In genomic region chr1:234613992-234614584, GRCh38 we compare ENCODE assay signal across 8 cellular contexts. TPM values are rescaled to one million over a fixed set of nuclear protein-coding genes. Genes with fewer than 3 reads are reported as not detected.
DNase-seq lines count a peak whose midpoint lies in the region; ATAC-seq and TF ChIP-seq lines count a peak whose summit lies in the region.

No MANE protein-coding gene starts in this region.

- H3K27me3 Mint-ChIP-seq in brain = peaks cover 8% of the 10 kb centered on the region
- no peaks in the 10 kb centered on the region for H3K27me3 Mint-ChIP-seq in mesothelial cell of epicardium (ENCODE audit: low read depth)

- H3K36me3 Mint-ChIP-seq in brain = no peaks in the 10 kb centered on the region
- H3K36me3 Mint-ChIP-seq in mesothelial cell of epicardium = no peaks in the 10 kb centered on the region

- no peak for TF ChIP-seq POLR2A in uterus (IDR thresholded peaks at IDR 0.05)

- H3K9me3 Mint-ChIP-seq in brain (peaks cover 0 to 4% (median 3%) of the 10 kb centered on the region in 5 experiments), mesothelial cell of epicardium (no peaks in the 10 kb centered on the region)

- H3K9me3 ChIP-seq in left ventricle myocardium inferior (replicated peaks) (no peaks in the 10 kb centered on the region), uterus (no peaks in the 10 kb centered on the region)

- peaks cover 82% of the 10 kb centered on the region for H3K4me1 Mint-ChIP-seq in brain
- H3K4me1 Mint-ChIP-seq in mesothelial cell of epicardium = peaks cover 73% of the 10 kb centered on the region

- peak overlapping the region; percentile 2 to 92 (median 55) for H3K4me3 Mint-ChIP-seq in brain
- H3K4me3 Mint-ChIP-seq in mesothelial cell of epicardium = no peak overlapping the region

- ATAC-seq in left cardiac atrium (no peak), HG03175 (IDR thresholded peaks at IDR 0.05; ENCODE audit: unreplicated experiment) (no peak), left lobe of liver (no peak)

- intact Hi-C loops in left ventricle myocardium inferior (cut with micrococcal nuclease) (no loop called here), left cardiac atrium (cut with DNase I) (loop anchor here (5.0 to 10.0 kb wide), 5 partner anchors 68 to 368 kb away; no protein-coding TSS in a partner anchor), uterus (cut with DNase I; ENCODE audit: low total_unique reads) (no loop called here)

- H3K4me1 ChIP-seq in left ventricle myocardium inferior (peaks cover 59% of the 10 kb centered on the region), uterus (peaks cover 6 to 7% of the 10 kb centered on the region in 2 donors)

- no peaks in the 10 kb centered on the region for H3K27me3 ChIP-seq in left ventricle myocardium inferior (ENCODE audit: low read depth)
- H3K27me3 ChIP-seq in uterus = no peaks in the 10 kb centered on the region

- H3K36me3 ChIP-seq in left ventricle myocardium inferior (peaks cover under 1% of the 10 kb centered on the region), uterus (no peaks in the 10 kb centered on the region)

- DNase-seq in left ventricle myocardium inferior = no peak
- DNase-seq in left cardiac atrium = no peak
- DNase-seq in mesothelial cell of epicardium (ENCODE audit: low spot score in 2 of 2, unreplicated experiment in 2 of 2) = no peak
- DNase-seq in uterus = no peak
- no peak for DNase-seq in activated CD4-positive, CD25-positive, alpha-beta regulatory T cell (lab: John Stamatoyannopoulos, UW)
- no peak for DNase-seq in left lobe of liver (ENCODE audit: low spot score)

- H3K27ac ChIP-seq in left ventricle myocardium inferior (replicated peaks) = peak overlapping the region; percentile 100
- peak overlapping the region; percentile 98 to 100 for H3K27ac ChIP-seq in uterus

- no peak overlapping the region for H3K4me3 ChIP-seq in left ventricle myocardium inferior
- H3K4me3 ChIP-seq in uterus = no peak overlapping the region

- H3K27ac Mint-ChIP-seq in brain = peak overlapping the region; percentile 99 to 100 (median 100)
- peak overlapping the region; percentile 100 for H3K27ac Mint-ChIP-seq in mesothelial cell of epicardium

- TF ChIP-seq CTCF in left ventricle myocardium inferior (IDR thresholded peaks at IDR 0.05; ENCODE audit: borderline replicate concordance) (no peak), brain (conservative IDR thresholded peaks at IDR 0.05) (no peak), mesothelial cell of epicardium (IDR thresholded peaks at IDR 0.05; ENCODE audit: unreplicated experiment) (no peak), uterus (IDR thresholded peaks at IDR 0.05) (no peak)

RNA-seq across cellular contexts. Expression of gene IRF2BP2, which starts 4.1 kb away (rescaled TPM):
- total RNA-seq in left ventricle myocardium inferior = 126 TPM
- 100 to 1,000 TPM in 1 of 2 donors, 10 to 100 TPM in 1; 98.0 to 100 TPM for total RNA-seq in left cardiac atrium
- polyA plus RNA-seq in brain (ENCODE audit: insufficient read depth, low read depth, low replicate concordance) = 163 TPM
- total RNA-seq in mesothelial cell of epicardium = 130 to 134 TPM (median 130 TPM) in 3 replicates
- total RNA-seq in uterus = 100 to 1,000 TPM in 3 of 4 donors, 10 to 100 TPM in 1; 56.8 to 182 (median 124) TPM
- total RNA-seq in left lobe of liver = 48.7 TPM

Comparison
In these comparisons a context has a peak if more than half of its experiments do, and no peak if none do; other contexts are left out.
1. intact Hi-C loops: an anchor here in left cardiac atrium (5.0 to 10.0 kb wide); none called in left ventricle myocardium inferior and uterus.